In the genomic region with DNA sequence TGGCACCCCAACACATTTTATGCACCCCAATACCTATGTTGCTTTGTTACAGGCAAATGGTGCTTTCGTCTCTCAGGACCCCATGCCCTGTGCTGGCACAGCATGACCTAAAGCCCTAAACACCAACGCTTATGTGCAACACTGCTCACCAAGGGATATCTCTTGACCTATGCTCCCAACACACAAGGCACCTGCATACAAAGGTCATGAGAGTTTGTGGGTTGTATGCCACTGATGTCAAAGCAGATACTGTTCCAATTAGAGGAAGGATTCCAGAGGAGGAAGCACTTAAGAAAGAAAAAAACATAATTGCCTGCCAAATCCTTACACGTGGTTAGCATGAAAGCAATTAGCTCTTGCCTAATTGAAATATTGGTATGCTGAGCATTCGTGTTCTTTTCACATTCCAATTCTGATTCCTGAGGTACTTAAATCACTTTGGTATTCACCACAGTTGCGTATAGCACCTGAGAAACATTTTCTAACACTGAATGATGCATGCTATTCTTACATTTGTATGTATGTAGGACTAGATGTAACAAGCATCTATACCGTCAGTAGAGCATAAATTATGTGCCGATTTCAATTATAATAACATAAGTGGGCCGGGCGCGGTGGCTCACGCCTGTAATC, we compare ENCODE assay signal across 8 cellular contexts. TPM values are rescaled to one million over a fixed set of nuclear protein-coding genes. Genes with fewer than 3 reads are reported as not detected.
"Had no signal": no experiment of that assay in that cellular context is flagged by ENCODE, and none has a peak within 500 bp of the region (broad histone marks: within the 10 kb centered on the region; RNA-seq: fewer than 3 reads in every experiment).

No MANE protein-coding gene starts in this region.

RNA-seq across cellular contexts. Expression of a gene that starts 14.3 kb away (rescaled TPM):
- total RNA-seq: LHCN-M2, MCF 10A, NCI-H460, PC-9, Right ventricle myocardium inferior, RPMI7951, SJCRH30, SK-MEL-5 had no signal
